ENCODE assay signal across 1 cellular context in the genomic region with DNA sequence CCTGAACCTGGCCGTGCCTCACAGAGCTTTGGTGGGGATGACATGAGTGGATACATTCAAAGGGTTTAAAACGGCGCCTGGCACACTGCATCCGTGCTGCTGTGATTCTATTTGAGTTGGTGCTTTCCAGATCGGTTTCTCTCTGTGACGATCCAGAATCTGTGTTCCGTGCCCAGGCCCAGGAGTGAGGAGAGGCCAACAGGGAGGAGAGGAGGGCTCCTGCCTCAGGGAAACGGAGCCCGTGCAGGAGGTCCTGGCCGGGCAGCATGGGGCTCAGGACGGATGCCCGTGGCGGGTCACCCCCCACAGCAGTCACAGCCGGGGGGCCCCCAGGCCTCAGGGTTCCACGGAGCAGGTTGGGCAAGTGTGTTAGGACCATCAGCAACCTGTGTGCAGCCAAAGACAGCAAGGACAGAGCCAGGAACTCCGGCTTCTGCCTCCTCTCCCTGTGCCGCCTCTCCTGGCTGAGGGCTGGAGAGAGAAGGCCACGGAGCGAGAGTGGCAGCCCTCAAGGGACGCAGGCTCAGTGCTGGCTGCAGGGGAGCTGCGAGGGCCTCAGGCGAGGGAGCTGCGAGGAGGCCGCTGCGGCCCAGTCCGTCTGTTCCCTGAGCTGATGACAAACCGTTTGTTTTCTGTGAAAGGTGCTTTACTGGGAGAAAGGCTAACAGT.
TF ChIP-seq lines count a peak whose summit lies in the region.

No MANE protein-coding gene starts in this region.

TF ChIP-seq in IMR-90, 13 proteins besides CTCF, POLR2A, EP300 and RAD21 (continued from another document):
- TF ChIP-seq BHLHE40 (IDR thresholded peaks at IDR 0.05; ENCODE audit: low read depth, low read length): no peak
